8 cellular contexts compared by ENCODE assay signal in the genomic region with DNA sequence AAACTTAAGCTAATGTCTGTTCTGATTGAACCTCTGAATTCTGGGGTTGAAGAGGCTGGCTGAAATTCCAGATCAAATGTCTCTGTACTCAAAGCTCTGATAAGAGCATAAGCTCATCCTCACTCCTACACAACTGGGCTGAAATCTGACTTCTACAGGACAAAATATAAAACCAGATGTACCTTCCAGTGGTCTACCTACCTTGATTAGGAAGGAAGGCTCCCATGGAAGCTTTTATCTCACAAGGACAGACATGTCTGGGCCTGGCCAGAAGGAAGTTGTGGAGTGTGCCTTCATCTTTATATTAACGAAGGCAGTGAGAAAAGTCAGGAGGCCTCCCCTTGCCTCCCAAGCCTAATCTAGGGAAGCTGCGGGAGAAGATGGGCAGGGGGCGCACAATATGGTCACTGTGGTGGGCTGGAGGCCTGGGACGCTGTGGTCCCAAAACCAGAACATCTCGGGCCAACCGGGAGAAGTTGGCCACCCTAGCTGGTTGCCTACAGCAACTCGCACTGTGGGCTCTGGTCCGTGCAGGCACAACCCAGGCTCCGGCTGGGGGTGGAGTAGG. TPM values are rescaled to one million over a fixed set of nuclear protein-coding genes. Genes with fewer than 3 reads are reported as not detected.
A peak's percentile ranks its signal among the peaks of the same experiment; 100 is the strongest.
DNase-seq lines count a peak whose midpoint lies in the region; ATAC-seq and TF ChIP-seq lines count a peak whose summit lies in the region.

No MANE protein-coding gene starts in this region.

- H3K4me3 ChIP-seq in CD4-positive, CD25-positive, alpha-beta regulatory T cell (ENCODE audit: low read depth, low read length) = peak overlapping the region; percentile 61
- H3K4me3 ChIP-seq in HAP-1 = peak overlapping the region; percentile 71
- H3K4me3 ChIP-seq in WI38 (ENCODE audit: low read depth, low read length) = peak overlapping the region; percentile 63
- H3K4me3 ChIP-seq in hepatocyte = peak overlapping the region; percentile 22

- peaks cover 5% of the 10 kb centered on the region for H3K79me2 ChIP-seq in hepatocyte

- peak overlapping the region; percentile 61 for H2AFZ ChIP-seq in hepatocyte

- peak overlapping the region; percentile 99 for H3K27ac ChIP-seq in CD4-positive, CD25-positive, alpha-beta regulatory T cell (ENCODE audit: insufficient read depth, low read length, poor library complexity, severe bottlenecking)
- H3K27ac ChIP-seq in hepatocyte = peak overlapping the region; percentile 98

- H3K27me3 ChIP-seq in CD4-positive, CD25-positive, alpha-beta regulatory T cell (ENCODE audit: control insufficient read depth, insufficient read depth, low read length) = no peaks in the 10 kb centered on the region
- H3K27me3 ChIP-seq in HAP-1 (ENCODE audit: low read depth) (no peaks in the 10 kb centered on the region), hepatocyte (no peaks in the 10 kb centered on the region)

- no peaks in the 10 kb centered on the region for H3K36me3 ChIP-seq in CD4-positive, CD25-positive, alpha-beta regulatory T cell (ENCODE audit: control insufficient read depth, insufficient read depth, low read length)
- H3K36me3 ChIP-seq in HAP-1 (replicated peaks) = peaks cover 9% of the 10 kb centered on the region; the same call in 1 of the 2 replicates
- H3K36me3 ChIP-seq in hepatocyte (replicated peaks; ENCODE audit: insufficient read depth, low read depth) = no peaks in the 10 kb centered on the region

- peak overlapping the region; percentile 89 to 98 (median 94) for H3K4me3 Mint-ChIP-seq in CD4-positive, CD25-positive, alpha-beta regulatory T cell
- peak overlapping the region; percentile 91 for H3K4me3 Mint-ChIP-seq in stimulated activated effector memory CD8-positive, alpha-beta T cell treated with anti-CD3 and anti-CD28 coated beads, Interleukin-12 subunit alpha, Interleukin-12 subunit beta, amount 100 ng/mL, for 72 hours

- H3K36me3 Mint-ChIP-seq in CD4-positive, CD25-positive, alpha-beta regulatory T cell = no peaks in the 10 kb centered on the region
- peaks cover 45% of the 10 kb centered on the region for H3K36me3 Mint-ChIP-seq in stimulated activated effector memory CD8-positive, alpha-beta T cell treated with anti-CD3 and anti-CD28 coated beads, Interleukin-12 subunit alpha, Interleukin-12 subunit beta, amount 100 ng/mL, for 72 hours

- H3K4me1 ChIP-seq in CD4-positive, CD25-positive, alpha-beta regulatory T cell (ENCODE audit: control insufficient read depth, insufficient read depth, low read length, poor library complexity, severe bottlenecking) = peaks cover 31% of the 10 kb centered on the region
- peaks cover 18% of the 10 kb centered on the region for H3K4me1 ChIP-seq in HAP-1
- peaks cover 5% of the 10 kb centered on the region for H3K4me1 ChIP-seq in hepatocyte (ENCODE audit: insufficient read depth)

- no peaks in the 10 kb centered on the region for H3K9me3 Mint-ChIP-seq in CD4-positive, CD25-positive, alpha-beta regulatory T cell
- no peaks in the 10 kb centered on the region for H3K9me3 Mint-ChIP-seq in stimulated activated effector memory CD8-positive, alpha-beta T cell treated with anti-CD3 and anti-CD28 coated beads, Interleukin-12 subunit alpha, Interleukin-12 subunit beta, amount 100 ng/mL, for 72 hours

- no peak for ATAC-seq in CD4-positive, CD25-positive, alpha-beta regulatory T cell (ENCODE audit: low read depth in 2 of 2)
- ATAC-seq in stimulated activated effector memory CD8-positive, alpha-beta T cell treated with anti-CD3 and anti-CD28 coated beads, Interleukin-12 subunit alpha, Interleukin-12 subunit beta, amount 100 ng/mL, for 72 hours = peak; percentile 62

- peaks cover 14 to 55% (median 38%) of the 10 kb centered on the region in 4 donors for H3K4me1 Mint-ChIP-seq in CD4-positive, CD25-positive, alpha-beta regulatory T cell
- peaks cover 59% of the 10 kb centered on the region for H3K4me1 Mint-ChIP-seq in stimulated activated effector memory CD8-positive, alpha-beta T cell treated with anti-CD3 and anti-CD28 coated beads, Interleukin-12 subunit alpha, Interleukin-12 subunit beta, amount 100 ng/mL, for 72 hours

- DNase-seq in CD4-positive, CD25-positive, alpha-beta regulatory T cell = no peak
- DNase-seq in HAP-1 (ENCODE audit: low spot score in 2 of 2) (no peak), hepatocyte (ENCODE audit: low spot score) (no peak), LoVo (ENCODE audit: low spot score) (no peak), HK-2 (ENCODE audit: unreplicated experiment) (no peak), HPDE6-E6E7 (ENCODE audit: extremely low spot score) (no peak)
- no peak for DNase-seq in stimulated activated effector memory CD8-positive, alpha-beta T cell treated with anti-CD3 and anti-CD28 coated beads, Interleukin-12 subunit alpha, Interleukin-12 subunit beta, amount 100 ng/mL, for 72 hours (ENCODE audit: low spot score in 2 of 2)

- no peak for TF ChIP-seq CTCF in WI38 (IDR thresholded peaks at IDR 0.05; ENCODE audit: low read depth, low read length)
- TF ChIP-seq CTCF in hepatocyte (IDR thresholded peaks at IDR 0.05; ENCODE audit: poor library complexity) = no peak

- H3K27ac Mint-ChIP-seq in CD4-positive, CD25-positive, alpha-beta regulatory T cell = peak overlapping the region; percentile 99
- peak overlapping the region; percentile 100 for H3K27ac Mint-ChIP-seq in stimulated activated effector memory CD8-positive, alpha-beta T cell treated with anti-CD3 and anti-CD28 coated beads, Interleukin-12 subunit alpha, Interleukin-12 subunit beta, amount 100 ng/mL, for 72 hours

- WGBS in hepatocyte (ENCODE audit: low lambda C conversion rate, missing lambda C conversion rate) = 16% methylated on average over 8 of the region's 9 CpGs

- peak overlapping the region; percentile 84 for H3K4me2 ChIP-seq in hepatocyte

- no peaks in the 10 kb centered on the region for H4K20me1 ChIP-seq in hepatocyte (ENCODE audit: insufficient read depth, poor library complexity, severe bottlenecking)

- in situ Hi-C loops in HAP-1 (cut with MboI; ENCODE audit: low sequenced_read_pairs) = no loop called here

- H3K9me2 ChIP-seq in hepatocyte (replicated peaks; ENCODE audit: insufficient read depth) = no peaks in the 10 kb centered on the region

- H3K9me3 ChIP-seq in CD4-positive, CD25-positive, alpha-beta regulatory T cell (ENCODE audit: control insufficient read depth in 2 of 2, low read length in 2 of 2) = no peaks in the 10 kb centered on the region
- H3K9me3 ChIP-seq in HAP-1 (no peaks in the 10 kb centered on the region), hepatocyte (ENCODE audit: low read depth) (no peaks in the 10 kb centered on the region)

- no peaks in the 10 kb centered on the region for H3K27me3 Mint-ChIP-seq in CD4-positive, CD25-positive, alpha-beta regulatory T cell

RNA-seq across cellular contexts. Expression of a gene that starts 55.6 kb away (rescaled TPM):
- total RNA-seq in CD4-positive, CD25-positive, alpha-beta regulatory T cell = 82.8 TPM
- 1 to 10 TPM in 3 of 4 donors, under 1 TPM in 1; 0.66 to 1.5 (median 1.2) TPM for polyA plus RNA-seq in CD4-positive, CD25-positive, alpha-beta regulatory T cell
- total RNA-seq in hepatocyte = 7.2 and 9.0 TPM in 2 replicates
- polyA plus RNA-seq in hepatocyte = 4.3 and 8.4 TPM in 2 replicates
